8 cellular contexts compared by ENCODE assay signal in the genomic region with DNA sequence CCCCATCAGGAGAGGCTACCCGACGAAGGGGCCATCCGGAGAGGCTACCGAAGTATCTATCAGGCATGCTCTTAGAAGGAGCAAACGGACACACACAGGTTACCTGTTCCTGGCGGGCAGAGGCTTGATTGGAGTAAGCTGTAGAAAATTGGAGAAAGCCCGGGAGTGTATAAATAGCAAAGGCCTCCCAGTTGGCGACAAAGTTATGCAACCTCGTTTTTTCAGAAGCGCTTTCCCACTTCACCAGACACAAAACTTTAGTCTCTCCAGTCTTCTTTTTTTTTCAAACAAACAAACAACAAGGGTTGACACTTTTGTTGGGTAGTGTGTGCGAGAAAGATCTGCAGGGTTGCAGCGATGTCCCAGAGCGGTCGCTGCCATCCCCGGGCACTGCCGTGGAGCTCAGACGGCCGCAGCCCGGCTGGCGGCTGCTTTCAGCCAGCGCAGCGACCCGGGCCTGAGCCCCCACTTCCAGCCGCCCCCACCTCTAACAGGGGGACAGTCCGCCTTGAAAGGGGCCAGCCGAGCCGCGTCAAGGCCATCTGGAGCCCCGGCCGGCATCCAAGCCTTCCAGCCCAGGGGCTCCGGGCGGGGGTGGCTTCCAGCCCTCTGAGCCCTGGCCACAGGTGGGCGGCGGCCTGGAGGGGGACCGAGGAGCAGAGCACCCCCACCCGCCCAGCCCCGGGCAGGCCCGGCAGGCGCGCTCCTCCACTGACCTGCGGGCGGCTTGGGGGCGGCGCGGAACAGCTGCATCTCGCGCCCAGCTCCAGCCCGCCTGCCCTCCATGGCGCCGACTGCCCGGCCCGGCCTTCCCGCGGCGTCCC. TPM values are rescaled to one million over a fixed set of nuclear protein-coding genes. Genes with fewer than 3 reads are reported as not detected.
DNase-seq lines count a peak whose midpoint lies in the region; ATAC-seq, FAIRE-seq and TF ChIP-seq lines count a peak whose summit lies in the region.

No MANE protein-coding gene starts in this region.

- intact Hi-C loops in A673 (cut with micrococcal nuclease; ENCODE audit: unreplicated experiment) (no loop called here), endothelial cell of umbilical vein (cut with micrococcal nuclease) (loop anchor here (5.0 kb wide), 1 partner anchor 745 kb away; no protein-coding TSS in a partner anchor)

- H3K4me1 ChIP-seq in A673 (ENCODE audit: insufficient read depth, low read length, poor library complexity, severe bottlenecking) (peaks cover 2% of the 10 kb centered on the region), OCI-LY3 (ENCODE audit: low read length) (peaks cover 6% of the 10 kb centered on the region; the same call in 1 of the 2 replicates), endothelial cell of umbilical vein (ENCODE audit: control insufficient read depth, extremely low read depth, insufficient read depth, low read length) (no peaks in the 10 kb centered on the region)

- peaks cover 81% of the 10 kb centered on the region for H3K27me3 Mint-ChIP-seq in nephron (ENCODE audit: low read depth)

- no peaks in the 10 kb centered on the region for H3K36me3 Mint-ChIP-seq in nephron (ENCODE audit: low read depth)

- POLR2A ChIA-PET in A673 (lab: Charles Lee; ENCODE audit: low non-redundant PET) (no interaction called here), endothelial cell of umbilical vein (lab: Charles Lee) (no interaction called here)

- H3K4me2 ChIP-seq in OCI-LY3 (ENCODE audit: low read length) (peak overlapping the region; percentile 90), endothelial cell of umbilical vein (ENCODE audit: insufficient read depth, low read length) (no peak overlapping the region)

- H3K4me3 Mint-ChIP-seq in nephron, result peak overlapping the region; percentile 60 to 81 (median 80)

- H4K20me1 ChIP-seq in OCI-LY3 (ENCODE audit: insufficient read depth, low read length), result no peaks in the 10 kb centered on the region
- no peaks in the 10 kb centered on the region for H4K20me1 ChIP-seq in endothelial cell of umbilical vein (replicated peaks; ENCODE audit: control insufficient read depth, extremely low read depth, insufficient read depth, low read length)

- no peak overlapping the region for H3K9ac ChIP-seq in OCI-LY3 (ENCODE audit: low read length)
- no peak overlapping the region for H3K9ac ChIP-seq in endothelial cell of umbilical vein (replicated peaks; ENCODE audit: extremely low read depth, insufficient read depth, low read length)

- H3K27ac ChIP-seq in A673 (ENCODE audit: low read depth, low read length, poor library complexity, severe bottlenecking) (no peak overlapping the region), OCI-LY3 (ENCODE audit: low read length) (no peak overlapping the region), endothelial cell of umbilical vein (ENCODE audit: insufficient read depth, low read depth, low read length) (no peak overlapping the region)

- dilution Hi-C loops in endothelial cell of umbilical vein (cut with MboI; ENCODE audit: extremely low pct_ligation_motif_present, low sequenced_read_pairs), result no loop called here

- CTCF ChIA-PET in A673 (lab: Charles Lee), result interaction anchor here (0.7 kb wide), 1 partner anchor 103 kb away, joined by 3 read pairs; no protein-coding TSS in a partner anchor
- CTCF ChIA-PET in endothelial cell of umbilical vein (lab: Charles Lee), result interaction anchor here (1.4 to 1.6 kb wide), 2 partner anchors 103 to 199 kb away, joined by 3 to 6 read pairs; no protein-coding TSS in a partner anchor

- no peak for TF ChIP-seq CTCF in A673 (conservative IDR thresholded peaks at IDR 0.05; ENCODE audit: low read depth, low read length)
- no peak for TF ChIP-seq CTCF in GM13977 (IDR thresholded peaks at IDR 0.05; ENCODE audit: extremely low read depth, insufficient read depth, missing control alignments)
- TF ChIP-seq CTCF in OCI-LY3 (IDR thresholded peaks at IDR 0.05; ENCODE audit: low read depth, low read length), result no peak
- TF ChIP-seq CTCF in endothelial cell of umbilical vein (IDR thresholded peaks at IDR 0.05; ENCODE audit: extremely low read depth in 1 of 2, insufficient read depth in 1 of 2, low read depth in 1 of 2, low read length in 2 of 2), result no peak
- TF ChIP-seq CTCF in nephron (IDR thresholded peaks at IDR 0.05; ENCODE audit: unreplicated experiment in 3 of 3), result no peak

- H2AFZ ChIP-seq in OCI-LY3 (ENCODE audit: low read depth, low read length) (no peak overlapping the region), endothelial cell of umbilical vein (ENCODE audit: low read depth, low read length) (no peak overlapping the region)

- no peak for FAIRE-seq in endothelial cell of umbilical vein (lab: Jason Lieb, UNC)

- no peaks in the 10 kb centered on the region for H3K36me3 ChIP-seq in A673 (ENCODE audit: insufficient read depth, low read length, poor library complexity, severe bottlenecking)
- no peaks in the 10 kb centered on the region for H3K36me3 ChIP-seq in OCI-LY3 (replicated peaks; ENCODE audit: low read depth, low read length)
- no peaks in the 10 kb centered on the region for H3K36me3 ChIP-seq in endothelial cell of umbilical vein (ENCODE audit: control insufficient read depth in 2 of 2, extremely low read depth in 1 of 2, insufficient read depth in 2 of 2, low read length in 2 of 2)

- BruUV-seq in A673 (replicated peaks; lab: Mats Ljungman, UMichigan), result no TSS peak
- no TSS peak for BruUV-seq in endothelial cell of umbilical vein (replicated peaks; lab: Mats Ljungman, UMichigan)

- no peaks in the 10 kb centered on the region for H3K9me1 ChIP-seq in endothelial cell of umbilical vein (replicated peaks; ENCODE audit: control insufficient read depth, extremely low read depth, insufficient read depth, low read length)

- H3K79me2 ChIP-seq in OCI-LY3 (ENCODE audit: low read length), result no peaks in the 10 kb centered on the region
- no peaks in the 10 kb centered on the region for H3K79me2 ChIP-seq in endothelial cell of umbilical vein (ENCODE audit: control insufficient read depth, insufficient read depth, low read length)

- TF ChIP-seq POLR2A in endothelial cell of umbilical vein (IDR thresholded peaks at IDR 0.05; ENCODE audit: low read depth, low read length), result no peak

- ATAC-seq in HG02852 (IDR thresholded peaks at IDR 0.05; ENCODE audit: unreplicated experiment), result peak; percentile 59

- no peaks in the 10 kb centered on the region for H3K9me3 Mint-ChIP-seq in nephron

- H3K27ac Mint-ChIP-seq in nephron, result no peak overlapping the region

- DNase-seq in A673 (ENCODE audit: low spot score) (no peak), GM13977 (ENCODE audit: low spot score) (peak; percentile 60), endothelial cell of umbilical vein (ENCODE audit: low read depth, low spot score) (no peak), hepatic stellate cell (ENCODE audit: low spot score) (no peak)
- no peak for DNase-seq in stimulated activated CD4-positive, alpha-beta T cell treated with anti-CD3 and anti-CD28 coated beads, Interleukin-4, amount 100 ng/mL, for 24 hours

- H3K27me3 ChIP-seq in A673 (replicated peaks; ENCODE audit: insufficient read depth, low read depth, low read length, poor library complexity), result peaks cover 56% of the 10 kb centered on the region
- H3K27me3 ChIP-seq in OCI-LY3 (ENCODE audit: low read depth, low read length), result peaks cover 27% of the 10 kb centered on the region
- H3K27me3 ChIP-seq in endothelial cell of umbilical vein (ENCODE audit: control insufficient read depth in 2 of 2, insufficient read depth in 2 of 2, low read length in 2 of 2), result peaks cover 52 to 76% of the 10 kb centered on the region in 2 experiments

- H3K9me3 ChIP-seq in A673 (ENCODE audit: low read depth, low read length, poor library complexity, severe bottlenecking), result no peaks in the 10 kb centered on the region
- H3K9me3 ChIP-seq in OCI-LY3 (ENCODE audit: insufficient read depth, low read length), result no peaks in the 10 kb centered on the region
- no peaks in the 10 kb centered on the region for H3K9me3 ChIP-seq in endothelial cell of umbilical vein (replicated peaks; ENCODE audit: control insufficient read depth, insufficient read depth, low read length)

- in situ Hi-C loops in GM13977 (cut with MboI; ENCODE audit: low pct_unique_long_range_greater_than_20kb, low sequenced_read_pairs, unreplicated experiment), result no loop called here

- H3K4me1 Mint-ChIP-seq in nephron, result peaks cover 17% of the 10 kb centered on the region

- H3K4me3 ChIP-seq in A673 (ENCODE audit: low read depth, low read length, poor library complexity, severe bottlenecking) (peak overlapping the region; percentile 56), OCI-LY3 (ENCODE audit: low read length) (peak overlapping the region; percentile 94), endothelial cell of umbilical vein (replicated peaks in 1 of 3; ENCODE audit: insufficient read depth in 1 of 3, low read depth in 1 of 3, low read length in 3 of 3) (peak overlapping the region in 1 of 3 experiments; percentile 26)

TF ChIP-seq in endothelial cell of umbilical vein, 7 proteins besides CTCF, POLR2A, EP300 and RAD21:
- TF ChIP-seq GATA2 (IDR thresholded peaks at IDR 0.05; ENCODE audit: insufficient read depth, insufficient read length, low read depth, low read length) (no peak), EZH2 (IDR thresholded peaks at IDR 0.05; ENCODE audit: borderline replicate concordance, low read depth, low read length, severe bottlenecking) (peak; percentile 90)

RNA-seq across cellular contexts. Expression of gene MCOLN3, which starts 0.6 kb away (rescaled TPM):
- total RNA-seq in A673 (2021) (0.82 and 1.6 TPM in 2 replicates), endothelial cell of umbilical vein (not detected in 2 replicates)
- polyA plus RNA-seq in endothelial cell of umbilical vein, result 0.06 TPM in 1 of 2 replicates, not detected in the other
- polyA plus RNA-seq in endothelial cell of umbilical vein (2011; cell fraction: cytosol; rRNA removed), result not detected in 2 replicates
- polyA plus RNA-seq in endothelial cell of umbilical vein (2011; cell fraction: nucleus; rRNA removed), result 0.07 and 0.09 TPM in 2 replicates
- not detected in 2 replicates for polyA plus RNA-seq in endothelial cell of umbilical vein (2012)
- polyA minus RNA-seq in endothelial cell of umbilical vein, result not detected in 2 replicates
- polyA minus RNA-seq in endothelial cell of umbilical vein (2011; cell fraction: cytosol; rRNA and poly(A)+ RNA removed), result not detected
- polyA minus RNA-seq in endothelial cell of umbilical vein (2011; cell fraction: nucleus; rRNA and poly(A)+ RNA removed), result not detected in 2 replicates

RNA-seq across cellular contexts. Expression of gene MCOLN2, which starts 50.8 kb away (rescaled TPM):
- total RNA-seq in A673 (2021) (0.98 and 1.7 TPM in 2 replicates), endothelial cell of umbilical vein (not detected in 2 replicates)
- polyA plus RNA-seq in endothelial cell of umbilical vein, result not detected in 2 replicates
- polyA plus RNA-seq in endothelial cell of umbilical vein (2011; cell fraction: cytosol; rRNA removed), result not detected in 2 replicates
- polyA plus RNA-seq in endothelial cell of umbilical vein (2011; cell fraction: nucleus; rRNA removed), result not detected in 2 replicates
- polyA plus RNA-seq in endothelial cell of umbilical vein (2012), result not detected in 2 replicates
- polyA minus RNA-seq in endothelial cell of umbilical vein, result not detected in 2 replicates
- polyA minus RNA-seq in endothelial cell of umbilical vein (2011; cell fraction: cytosol; rRNA and poly(A)+ RNA removed), result not detected
- polyA minus RNA-seq in endothelial cell of umbilical vein (2011; cell fraction: nucleus; rRNA and poly(A)+ RNA removed), result not detected in 2 replicates
